ENCODE assay signal across 22 cellular contexts in genomic region chr4:41456559-41457101, GRCh38.
"Had no signal": no experiment of that assay in that cellular context is flagged by ENCODE, and none has a peak within 500 bp of the region (broad histone marks: within the 10 kb centered on the region; RNA-seq: fewer than 3 reads in every experiment).

No MANE protein-coding gene starts in this region.

- H3K27ac ChIP-seq: body of pancreas, colonic mucosa, heart right ventricle, left ventricle myocardium inferior, thoracic aorta, upper lobe of right lung had no signal

- ATAC-seq: activated CD8-positive, alpha-beta memory T cell treated with anti-CD3 and anti-CD28 coated beads, Interleukin-2, amount 10 ng/mL, durations not matched to agents 7 days and 5 days; activated T-helper 17 cell treated with anti-CD3 and anti-CD28 coated beads, Interleukin-2, amount 50 U/mL, for 72 hours; body of pancreas; heart right ventricle; right cardiac atrium; stimulated activated naive CD8-positive, alpha-beta T cell treated with anti-CD3 and anti-CD28 coated beads, Interleukin-15, amount 100 ng/mL, for 72 hours; upper lobe of right lung had no signal

- DNase-seq: activated B cell treated with CpG ODN at 0.5 μM for 24 hours; activated CD4-positive, alpha-beta memory T cell treated with anti-CD3 and anti-CD28 coated beads, Interleukin-2, amount 10 ng/mL, durations not matched to agents 7 days and 5 days; activated CD4-positive, alpha-beta T cell treated with anti-CD3 and anti-CD28 coated beads for 4 hours; activated CD8-positive, alpha-beta memory T cell treated with anti-CD3 and anti-CD28 coated beads, Interleukin-2, amount 10 ng/mL, durations not matched to agents 7 days and 5 days; activated naive CD4-positive, alpha-beta T cell; activated naive CD8-positive, alpha-beta T cell treated with anti-CD3 and anti-CD28 coated beads for 36 hours; amygdala; body of pancreas; colonic mucosa; erythroblast; heart right ventricle; kidney glomerular epithelial cell; left ventricle myocardium inferior; mammary epithelial cell; right cardiac atrium; small intestine; stimulated activated CD4-positive, alpha-beta T cell treated with anti-CD3 and anti-CD28 coated beads, Interleukin-15, amount 100 ng/mL, for 24 hours; stimulated activated CD4-positive, alpha-beta T cell treated with anti-CD3 and anti-CD28 coated beads, Interleukin-2, amount 100 ng/mL, for 48 hours; stimulated activated naive CD8-positive, alpha-beta T cell treated with anti-CD3 and anti-CD28 coated beads, Interleukin-15, amount 100 ng/mL, for 72 hours; upper lobe of right lung had no signal
